Comparison of ENCODE assay signal across 16 cellular contexts in genomic region chr4:19047481-19047880, GRCh38.
DNase-seq lines count a peak whose midpoint lies in the region; ATAC-seq and TF ChIP-seq lines count a peak whose summit lies in the region.
"Had no signal": no experiment of that assay in that cellular context is flagged by ENCODE, and none has a peak within 500 bp of the region (broad histone marks: within the 10 kb centered on the region; RNA-seq: fewer than 3 reads in every experiment).

No MANE protein-coding gene starts in this region.

- no peak overlapping the region for H3K27ac ChIP-seq in SK-N-SH (ENCODE audit: low read depth in 2 of 2, low read length in 1 of 2)
- H3K27ac ChIP-seq in PC-3 (ENCODE audit: low read length) = no peak overlapping the region
- peak overlapping the region; percentile 4 for H3K27ac ChIP-seq in neural cell (ENCODE audit: low read length)
- H3K27ac ChIP-seq in RWPE1 = no peak overlapping the region
- H3K27ac ChIP-seq in upper lobe of left lung = no peak overlapping the region
- H3K27ac ChIP-seq: 22Rv1 had no signal

- H3F3A ChIP-seq in SK-N-SH (replicated peaks; ENCODE audit: insufficient read depth) (no peaks in the 10 kb centered on the region), PC-3 (ENCODE audit: low read length, unreplicated experiment) (no peaks in the 10 kb centered on the region), neural cell (ENCODE audit: insufficient read depth, low read length, poor library complexity, severe bottlenecking) (no peaks in the 10 kb centered on the region)

- H3K4me2 ChIP-seq in SK-N-SH (no peak overlapping the region), PC-3 (ENCODE audit: low read length) (no peak overlapping the region), neural cell (ENCODE audit: low read length) (no peak overlapping the region)

- H3K4me3 Mint-ChIP-seq in activated naive CD4-positive, alpha-beta T cell treated with anti-CD3 and anti-CD28 coated beads for 36 hours = no peak overlapping the region
- H3K4me3 Mint-ChIP-seq: CD14-positive monocyte; CD8-positive, alpha-beta T cell; H9 had no signal

- H3K4me1 ChIP-seq in SK-N-SH (ENCODE audit: control insufficient read depth in 1 of 2, insufficient read depth in 2 of 2, low read depth in 1 of 2, low read length in 1 of 2) (no peaks in the 10 kb centered on the region), PC-3 (ENCODE audit: insufficient read depth, low read length) (no peaks in the 10 kb centered on the region), upper lobe of left lung (no peaks in the 10 kb centered on the region)

- H2AFZ ChIP-seq in SK-N-SH (ENCODE audit: low read depth) = no peak overlapping the region
- no peak overlapping the region for H2AFZ ChIP-seq in PC-3 (ENCODE audit: low read length)
- no peak overlapping the region for H2AFZ ChIP-seq in neural cell (ENCODE audit: low read depth, low read length)

- H3K9me2 ChIP-seq in SK-N-SH = no peaks in the 10 kb centered on the region
- no peaks in the 10 kb centered on the region for H3K9me2 ChIP-seq in PC-3 (replicated peaks; ENCODE audit: low read length)
- no peaks in the 10 kb centered on the region for H3K9me2 ChIP-seq in neural cell (ENCODE audit: insufficient read depth, low read length)

- no TSS peak for BruUV-seq in PC-3 (replicated peaks; lab: Mats Ljungman, UMichigan)

- ATAC-seq in SK-N-SH treated with all-trans-retinoic acid at 6 μM for 48 hours (peak; percentile 24; the same call in 2 of the 3 replicates), PC-3 (no peak), upper lobe of left lung (ENCODE audit: low FRiP score in 2 of 2) (no peak)
- ATAC-seq: CD8-positive, alpha-beta T cell had no signal

- H3K27me3 ChIP-seq in SK-N-SH (ENCODE audit: insufficient read depth) = no peaks in the 10 kb centered on the region
- no peaks in the 10 kb centered on the region for H3K27me3 ChIP-seq in PC-3 (ENCODE audit: low read length)
- H3K27me3 ChIP-seq in neural cell (ENCODE audit: insufficient read depth, low read depth, low read length) = no peaks in the 10 kb centered on the region
- no peaks in the 10 kb centered on the region for H3K27me3 ChIP-seq in upper lobe of left lung

- H3K9me3 ChIP-seq in SK-N-SH (no peaks in the 10 kb centered on the region), PC-3 (ENCODE audit: low read length) (no peaks in the 10 kb centered on the region), neural cell (ENCODE audit: low read length) (no peaks in the 10 kb centered on the region), upper lobe of left lung (no peaks in the 10 kb centered on the region)

- no peak for TF ChIP-seq CTCF in SK-N-SH (IDR thresholded peaks at IDR 0.05)
- TF ChIP-seq CTCF in PC-3 (conservative IDR thresholded peaks at IDR 0.05; ENCODE audit: low read depth, low read length) = no peak
- no peak for TF ChIP-seq CTCF in fibroblast of mammary gland (conservative IDR thresholded peaks at IDR 0.05; ENCODE audit: control insufficient read depth, insufficient read depth, low read depth, low read length)
- no peak for TF ChIP-seq CTCF in neural cell (IDR thresholded peaks at IDR 0.05; ENCODE audit: poor library complexity, severe bottlenecking)
- no peak for TF ChIP-seq CTCF in RWPE1 (conservative IDR thresholded peaks at IDR 0.05; ENCODE audit: low read depth)
- TF ChIP-seq CTCF in upper lobe of left lung (IDR thresholded peaks at IDR 0.05) = no peak

- intact Hi-C loops in PC-3 (cut with micrococcal nuclease) = no loop called here
- intact Hi-C loops in activated naive CD4-positive, alpha-beta T cell treated with anti-CD3 and anti-CD28 coated beads for 36 hours (cut with micrococcal nuclease) = no loop called here

- no peaks in the 10 kb centered on the region for H3K36me3 Mint-ChIP-seq in activated naive CD4-positive, alpha-beta T cell treated with anti-CD3 and anti-CD28 coated beads for 36 hours (ENCODE audit: low read depth)
- H3K36me3 Mint-ChIP-seq: CD14-positive monocyte; CD8-positive, alpha-beta T cell had no signal

- no peak overlapping the region for H3K27ac Mint-ChIP-seq in activated naive CD4-positive, alpha-beta T cell treated with anti-CD3 and anti-CD28 coated beads for 36 hours
- H3K27ac Mint-ChIP-seq: CD14-positive monocyte; CD8-positive, alpha-beta T cell; H9 had no signal

- no peaks in the 10 kb centered on the region for H4K20me1 ChIP-seq in SK-N-SH (ENCODE audit: insufficient read depth)
- H4K20me1 ChIP-seq in PC-3 (ENCODE audit: low read length) = no peaks in the 10 kb centered on the region
- no peaks in the 10 kb centered on the region for H4K20me1 ChIP-seq in neural cell (ENCODE audit: insufficient read depth)

- CTCF ChIA-PET in SK-N-SH (lab: Yijun Ruan, JAX) = interaction anchor here (2.0 kb wide), 1 partner anchor 22 kb away, joined by 4 read pairs; no protein-coding TSS in a partner anchor
- CTCF ChIA-PET in PC-3 (lab: Charles Lee) = no interaction called here
- CTCF ChIA-PET in RWPE1 (lab: Yijun Ruan, JAX) = no interaction called here
- CTCF ChIA-PET in activated naive CD4-positive, alpha-beta T cell treated with anti-CD3 and anti-CD28 coated beads for 36 hours (lab: Charles Lee) = no interaction called here

- POLR2A ChIA-PET in SK-N-SH (lab: Yijun Ruan, JAX) = no interaction called here
- POLR2A ChIA-PET in PC-3 (lab: Charles Lee; ENCODE audit: unreplicated experiment) = no interaction called here
- POLR2A ChIA-PET in RWPE1 (lab: Yijun Ruan, JAX; ENCODE audit: low non-redundant PET) = no interaction called here

- TF ChIP-seq EP300 in SK-N-SH (IDR thresholded peaks at IDR 0.05; ENCODE audit: borderline replicate concordance in 1 of 2, low read depth in 1 of 2, low read length in 1 of 2) (no peak), neural cell (conservative IDR thresholded peaks at IDR 0.05; ENCODE audit: poor library complexity, severe bottlenecking) (peak; percentile 27), upper lobe of left lung (IDR thresholded peaks at IDR 0.05) (no peak)

- no peaks in the 10 kb centered on the region for H3K4me1 Mint-ChIP-seq in activated naive CD4-positive, alpha-beta T cell treated with anti-CD3 and anti-CD28 coated beads for 36 hours (ENCODE audit: low read depth)
- H3K4me1 Mint-ChIP-seq: CD14-positive monocyte had no signal

- H3K36me3 ChIP-seq in SK-N-SH (replicated peaks in 1 of 2; ENCODE audit: control insufficient read depth in 1 of 2, insufficient read depth in 2 of 2, low read length in 1 of 2) = no peaks in the 10 kb centered on the region
- no peaks in the 10 kb centered on the region for H3K36me3 ChIP-seq in PC-3 (ENCODE audit: low read depth, low read length)
- no peaks in the 10 kb centered on the region for H3K36me3 ChIP-seq in neural cell (ENCODE audit: insufficient read depth, low read length)
- no peaks in the 10 kb centered on the region for H3K36me3 ChIP-seq in upper lobe of left lung

- peaks cover 12% of the 10 kb centered on the region for H3K9me3 Mint-ChIP-seq in activated naive CD4-positive, alpha-beta T cell treated with anti-CD3 and anti-CD28 coated beads for 36 hours

- H3K4me3 ChIP-seq in SK-N-SH (ENCODE audit: low read depth in 2 of 2, low read length in 1 of 2) (no peak overlapping the region), PC-3 (ENCODE audit: low read length) (no peak overlapping the region), fibroblast of mammary gland (ENCODE audit: control insufficient read depth, low read depth, low read length) (no peak overlapping the region), neural cell (ENCODE audit: low read length) (no peak overlapping the region), upper lobe of left lung (no peak overlapping the region)

- no peaks in the 10 kb centered on the region for H3K27me3 Mint-ChIP-seq in activated naive CD4-positive, alpha-beta T cell treated with anti-CD3 and anti-CD28 coated beads for 36 hours (ENCODE audit: low read depth)

- no peak overlapping the region for H3K9ac ChIP-seq in SK-N-SH
- no peak overlapping the region for H3K9ac ChIP-seq in PC-3 (ENCODE audit: low read length)
- H3K9ac ChIP-seq in neural cell (ENCODE audit: low read length) = no peak overlapping the region

- TF ChIP-seq RAD21 in SK-N-SH (IDR thresholded peaks at IDR 0.05; ENCODE audit: low read length) (no peak), neural cell (conservative IDR thresholded peaks at IDR 0.05) (no peak)

- DNase-seq in SK-N-SH (no peak), PC-3 (peak; percentile 2), fibroblast of mammary gland (ENCODE audit: low read depth) (peak; percentile 20), RWPE1 (ENCODE audit: low spot score) (no peak), upper lobe of left lung (no peak)
- no peak for DNase-seq in activated naive CD4-positive, alpha-beta T cell treated with anti-CD3 and anti-CD28 coated beads for 36 hours
- DNase-seq: CD8-positive, alpha-beta T cell; COR-L47; DMS153; DMS79 treated with DMSO at 0.1 percent for 48 hours; GOT3; H9 had no signal

- H3K79me2 ChIP-seq in SK-N-SH (ENCODE audit: insufficient read depth) (no peaks in the 10 kb centered on the region), PC-3 (ENCODE audit: low read length) (no peaks in the 10 kb centered on the region), neural cell (replicated peaks; ENCODE audit: insufficient read depth, low read length) (no peaks in the 10 kb centered on the region)

- TF ChIP-seq POLR2A in upper lobe of left lung (IDR thresholded peaks at IDR 0.05) = no peak

TF ChIP-seq in SK-N-SH, 30 proteins besides CTCF, POLR2A, EP300 and RAD21 (continues in another document):
- TF ChIP-seq NFIC (IDR thresholded peaks at IDR 0.05; ENCODE audit: borderline replicate concordance) = no peak
- TF ChIP-seq GATA2 (CRISPR knock-in tag; IDR thresholded peaks at IDR 0.05) = no peak
- no peak for TF ChIP-seq TEAD4 (IDR thresholded peaks at IDR 0.05; ENCODE audit: borderline replicate concordance, insufficient read depth)
- no peak for TF ChIP-seq ELF1 (IDR thresholded peaks at IDR 0.05)

TF ChIP-seq in neural cell, 6 proteins besides CTCF, POLR2A, EP300 and RAD21 (continues in another document):
- no peak for TF ChIP-seq EZH2 (IDR thresholded peaks at IDR 0.05; ENCODE audit: borderline replicate concordance, insufficient read depth, low read length, poor library complexity, severe bottlenecking)

Comparison
In these comparisons a context has a peak if more than half of its experiments do, and no peak if none do; other contexts are left out.
1. DNase-seq: peak in PC-3 (single experiment) and fibroblast of mammary gland (single experiment); none in SK-N-SH (single experiment), RWPE1 (single experiment), activated naive CD4-positive, alpha-beta T cell treated with anti-CD3 and anti-CD28 coated beads for 36 hours (single experiment) and upper lobe of left lung (0 of 2).